Comparison of ENCODE assay signal across 15 cellular contexts in genomic region chr16:53948326-53948725, GRCh38.
A peak's percentile ranks its signal among the peaks of the same experiment; 100 is the strongest.
DNase-seq lines count a peak whose midpoint lies in the region; ATAC-seq, FAIRE-seq and TF ChIP-seq lines count a peak whose summit lies in the region.
"Had no signal": no experiment of that assay in that cellular context is flagged by ENCODE, and none has a peak within 500 bp of the region (broad histone marks: within the 10 kb centered on the region; RNA-seq: fewer than 3 reads in every experiment).

No MANE protein-coding gene starts in this region.

- H4K20me1 ChIP-seq in HepG2 (ENCODE audit: insufficient read depth, low read length): no peaks in the 10 kb centered on the region

- H3K9ac ChIP-seq in HepG2 (ENCODE audit: insufficient read depth, low read depth, low read length): no peak overlapping the region
- H3K9ac ChIP-seq: BLaER1 treated with 17β-estradiol and CSF1 and Interleukin-3, amounts not matched to agents 10 nM and 100 nM had no signal

- H3K4me1 ChIP-seq in HepG2 (ENCODE audit: insufficient read depth, low read length): peaks cover 48% of the 10 kb centered on the region
- peaks cover 0 to 16% (median 0%) of the 10 kb centered on the region in 4 donors for H3K4me1 ChIP-seq in right lobe of liver
- H3K4me1 ChIP-seq: HAP-1 had no signal

- H3K79me2 ChIP-seq in HepG2 (ENCODE audit: insufficient read depth, low read length): no peaks in the 10 kb centered on the region

- H3K36me3 ChIP-seq in HepG2 (replicated peaks in 1 of 2; ENCODE audit: control insufficient read depth in 1 of 2, insufficient read depth in 2 of 2, low read length in 2 of 2) (no peaks in the 10 kb centered on the region), right lobe of liver (no peaks in the 10 kb centered on the region)
- H3K36me3 ChIP-seq: HAP-1 had no signal

- no TSS peak for BruUV-seq in HepG2 (replicated peaks; lab: Mats Ljungman, UMichigan)

- no peak for FAIRE-seq in HepG2 (lab: Jason Lieb, UNC)
- FAIRE-seq: H1, HTR-8/SVneo had no signal

- ATAC-seq in HepG2 (no peak), right lobe of liver (no peak), SK-N-SH treated with all-trans-retinoic acid at 6 μM for 48 hours (no peak)

- H3K27ac Mint-ChIP-seq in mesothelial cell of epicardium: peak overlapping the region; percentile 16
- H3K27ac Mint-ChIP-seq: CD4-positive, CD25-positive, alpha-beta regulatory T cell had no signal

- H3K4me1 Mint-ChIP-seq in mesothelial cell of epicardium: peaks cover 63% of the 10 kb centered on the region

- no peak overlapping the region for H3K4me3 Mint-ChIP-seq in mesothelial cell of epicardium
- H3K4me3 Mint-ChIP-seq: CD4-positive, CD25-positive, alpha-beta regulatory T cell had no signal

- in situ Hi-C loops in HepG2 (cut with HindIII; ENCODE audit: extremely low pct_ligation_motif_present, low pct_unique_long_range_greater_than_20kb): loop anchor here (10.0 to 25.0 kb wide), 2 partner anchors 1076 to 1314 kb away; no protein-coding TSS in a partner anchor

- CTCF ChIA-PET in HepG2 (lab: Yijun Ruan, JAX; ENCODE audit: low intra/inter-chr PET ratio, low total read pairs): no interaction called here

- no peaks in the 10 kb centered on the region for H3K27me3 ChIP-seq in HepG2 (ENCODE audit: control insufficient read depth in 1 of 2, insufficient read depth in 2 of 2, low read length in 2 of 2)
- no peaks in the 10 kb centered on the region for H3K27me3 ChIP-seq in right lobe of liver
- H3K27me3 ChIP-seq: BLaER1 treated with 17β-estradiol and CSF1 and Interleukin-3, amounts not matched to agents 10 nM and 100 nM had no signal

- no peak overlapping the region for H3K4me3 ChIP-seq in HepG2 (replicated peaks in 1 of 3; ENCODE audit: insufficient read depth in 1 of 3, low read depth in 2 of 3, low read length in 3 of 3)
- H3K4me3 ChIP-seq in right lobe of liver: no peak overlapping the region
- H3K4me3 ChIP-seq: BLaER1 treated with 17β-estradiol and CSF1 and Interleukin-3, amounts not matched to agents 10 nM and 100 nM; HAP-1 had no signal

- no peak for TF ChIP-seq CTCF in HepG2 (CRISPR knock-in tag; IDR thresholded peaks at IDR 0.05)
- no peak for TF ChIP-seq CTCF in right lobe of liver (IDR thresholded peaks at IDR 0.05)
- no peak for TF ChIP-seq CTCF in mesothelial cell of epicardium (IDR thresholded peaks at IDR 0.05; ENCODE audit: unreplicated experiment)

- 89% methylated on average over 4 of the region's 4 CpGs for WGBS in HepG2 (ENCODE audit: low lambda C conversion rate)
- WGBS in right lobe of liver (ENCODE audit: insufficient coverage, low coverage, low lambda C conversion rate, missing lambda C conversion rate): 77% methylated on average over 4 of the region's 4 CpGs

- TF ChIP-seq POLR2A in HepG2 (IDR thresholded peaks at IDR 0.05; ENCODE audit: insufficient read depth in 1 of 2, low read depth in 2 of 2, low read length in 2 of 2): no peak
- TF ChIP-seq POLR2A in right lobe of liver (IDR thresholded peaks at IDR 0.05): no peak

- intact Hi-C loops in HepG2 (cut with micrococcal nuclease; ENCODE audit: unreplicated experiment): loop anchor here (5.0 to 10.0 kb wide), 6 partner anchors 244 to 1514 kb away; partner anchors contain the start of gene IRX3
- intact Hi-C loops in right lobe of liver (cut with DNase I): no loop called here

- H3K27me3 Mint-ChIP-seq in mesothelial cell of epicardium (ENCODE audit: low read depth): no peaks in the 10 kb centered on the region
- H3K27me3 Mint-ChIP-seq: CD4-positive, CD25-positive, alpha-beta regulatory T cell had no signal

- peak; percentile 32 for DNase-seq in DMS79 treated with DMSO at 0.1 percent for 48 hours (lab: John Stamatoyannopoulos, UW)
- no peak for DNase-seq in DMS79 (lab: John Stamatoyannopoulos, UW)
- no peak for DNase-seq in HepG2 (ENCODE audit: low spot score)
- DNase-seq in right lobe of liver: no peak
- DNase-seq in mesothelial cell of epicardium (ENCODE audit: low spot score in 2 of 2, unreplicated experiment in 2 of 2): no peak
- DNase-seq in SHP77 treated with DMSO at 0.1 percent for 48 hours (lab: John Stamatoyannopoulos, UW): no peak
- DNase-seq: 8988T; Calu3; CD4-positive, CD25-positive, alpha-beta regulatory T cell; GF-D8 had no signal

- no peaks in the 10 kb centered on the region for H3K36me3 Mint-ChIP-seq in mesothelial cell of epicardium
- H3K36me3 Mint-ChIP-seq: CD4-positive, CD25-positive, alpha-beta regulatory T cell had no signal

- no peaks in the 10 kb centered on the region for H3K9me3 Mint-ChIP-seq in mesothelial cell of epicardium
- H3K9me3 Mint-ChIP-seq: CD4-positive, CD25-positive, alpha-beta regulatory T cell had no signal

- POLR2A ChIA-PET in HepG2 (lab: Yijun Ruan, JAX): no interaction called here

- no peak overlapping the region for H3K4me2 ChIP-seq in HepG2 (ENCODE audit: low read depth, low read length)

- H3K9me3 ChIP-seq in HepG2 (ENCODE audit: low read length) (no peaks in the 10 kb centered on the region), right lobe of liver (no peaks in the 10 kb centered on the region)
- H3K9me3 ChIP-seq: BLaER1 treated with 17β-estradiol and CSF1 and Interleukin-3, amounts not matched to agents 10 nM and 100 nM; HAP-1 had no signal

- no peak overlapping the region for H3K27ac ChIP-seq in HepG2 (ENCODE audit: extremely low read length, insufficient read depth, low read length)
- no peak overlapping the region for H3K27ac ChIP-seq in right lobe of liver
- H3K27ac ChIP-seq: BLaER1 treated with 17β-estradiol and CSF1 and Interleukin-3, amounts not matched to agents 10 nM and 100 nM had no signal

- no peak for TF ChIP-seq RAD21 in HepG2 (CRISPR knock-in tag; IDR thresholded peaks at IDR 0.05)

- H2AFZ ChIP-seq in HepG2 (ENCODE audit: low read length): no peak overlapping the region

- TF ChIP-seq EP300 in HepG2 (IDR thresholded peaks at IDR 0.05; ENCODE audit: low read depth in 2 of 2, low read length in 2 of 2) (no peak), HepG2 (CRISPR knock-in tag; IDR thresholded peaks at IDR 0.05; ENCODE audit: borderline replicate concordance) (no peak)

TF ChIP-seq in HepG2, 621 proteins besides CTCF, POLR2A, EP300 and RAD21:
- 0 out of 2 replicates have a peak, but pooled peaks have one; percentile 36 for TF ChIP-seq ZMYM4 (CRISPR knock-in tag; IDR thresholded peaks at IDR 0.05)
- TF ChIP-seq NRL (CRISPR knock-in tag; IDR thresholded peaks at IDR 0.05; ENCODE audit: borderline replicate concordance): no peak

TF ChIP-seq in SK-N-SH treated with all-trans-retinoic acid at 6 μM for 48 hours, 23 proteins besides CTCF, POLR2A, EP300 and RAD21 (continues in another document):
- TF ChIP-seq SNAI2 (CRISPR knock-in tag; IDR thresholded peaks at IDR 0.05) (no peak), PATZ1 (CRISPR knock-in tag; IDR thresholded peaks at IDR 0.05; ENCODE audit: borderline replicate concordance) (no peak), RARB (CRISPR knock-in tag; IDR thresholded peaks at IDR 0.05) (no peak), ZNF565 (CRISPR knock-in tag; conservative IDR thresholded peaks at IDR 0.05; ENCODE audit: low read depth) (no peak), TCF4 (CRISPR knock-in tag; IDR thresholded peaks at IDR 0.05; ENCODE audit: borderline replicate concordance) (no peak), CSDC2 (CRISPR knock-in tag; IDR thresholded peaks at IDR 0.05) (no peak)
- TF ChIP-seq, protein P1, sequence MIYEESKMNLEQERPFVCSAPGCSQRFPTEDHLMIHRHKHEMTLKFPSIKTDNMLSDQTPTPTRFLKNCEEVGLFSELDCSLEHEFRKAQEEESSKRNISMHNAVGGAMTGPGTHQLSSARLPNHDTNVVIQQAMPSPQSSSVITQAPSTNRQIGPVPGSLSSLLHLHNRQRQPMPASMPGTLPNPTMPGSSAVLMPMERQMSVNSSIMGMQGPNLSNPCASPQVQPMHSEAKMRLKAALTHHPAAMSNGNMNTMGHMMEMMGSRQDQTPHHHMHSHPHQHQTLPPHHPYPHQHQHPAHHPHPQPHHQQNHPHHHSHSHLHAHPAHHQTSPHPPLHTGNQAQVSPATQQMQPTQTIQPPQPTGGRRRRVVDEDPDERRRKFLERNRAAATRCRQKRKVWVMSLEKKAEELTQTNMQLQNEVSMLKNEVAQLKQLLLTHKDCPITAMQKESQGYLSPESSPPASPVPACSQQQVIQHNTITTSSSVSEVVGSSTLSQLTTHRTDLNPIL (CRISPR knock-in tag; IDR thresholded peaks at IDR 0.05; ENCODE audit: low read depth): no peak
- TF ChIP-seq, protein P2, sequence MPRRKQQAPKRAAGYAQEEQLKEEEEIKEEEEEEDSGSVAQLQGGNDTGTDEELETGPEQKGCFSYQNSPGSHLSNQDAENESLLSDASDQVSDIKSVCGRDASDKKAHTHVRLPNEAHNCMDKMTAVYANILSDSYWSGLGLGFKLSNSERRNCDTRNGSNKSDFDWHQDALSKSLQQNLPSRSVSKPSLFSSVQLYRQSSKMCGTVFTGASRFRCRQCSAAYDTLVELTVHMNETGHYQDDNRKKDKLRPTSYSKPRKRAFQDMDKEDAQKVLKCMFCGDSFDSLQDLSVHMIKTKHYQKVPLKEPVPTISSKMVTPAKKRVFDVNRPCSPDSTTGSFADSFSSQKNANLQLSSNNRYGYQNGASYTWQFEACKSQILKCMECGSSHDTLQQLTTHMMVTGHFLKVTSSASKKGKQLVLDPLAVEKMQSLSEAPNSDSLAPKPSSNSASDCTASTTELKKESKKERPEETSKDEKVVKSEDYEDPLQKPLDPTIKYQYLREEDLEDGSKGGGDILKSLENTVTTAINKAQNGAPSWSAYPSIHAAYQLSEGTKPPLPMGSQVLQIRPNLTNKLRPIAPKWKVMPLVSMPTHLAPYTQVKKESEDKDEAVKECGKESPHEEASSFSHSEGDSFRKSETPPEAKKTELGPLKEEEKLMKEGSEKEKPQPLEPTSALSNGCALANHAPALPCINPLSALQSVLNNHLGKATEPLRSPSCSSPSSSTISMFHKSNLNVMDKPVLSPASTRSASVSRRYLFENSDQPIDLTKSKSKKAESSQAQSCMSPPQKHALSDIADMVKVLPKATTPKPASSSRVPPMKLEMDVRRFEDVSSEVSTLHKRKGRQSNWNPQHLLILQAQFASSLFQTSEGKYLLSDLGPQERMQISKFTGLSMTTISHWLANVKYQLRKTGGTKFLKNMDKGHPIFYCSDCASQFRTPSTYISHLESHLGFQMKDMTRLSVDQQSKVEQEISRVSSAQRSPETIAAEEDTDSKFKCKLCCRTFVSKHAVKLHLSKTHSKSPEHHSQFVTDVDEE (CRISPR knock-in tag; IDR thresholded peaks at IDR 0.05): no peak
